ENCODE assay signal across 8 cellular contexts in the genomic region with DNA sequence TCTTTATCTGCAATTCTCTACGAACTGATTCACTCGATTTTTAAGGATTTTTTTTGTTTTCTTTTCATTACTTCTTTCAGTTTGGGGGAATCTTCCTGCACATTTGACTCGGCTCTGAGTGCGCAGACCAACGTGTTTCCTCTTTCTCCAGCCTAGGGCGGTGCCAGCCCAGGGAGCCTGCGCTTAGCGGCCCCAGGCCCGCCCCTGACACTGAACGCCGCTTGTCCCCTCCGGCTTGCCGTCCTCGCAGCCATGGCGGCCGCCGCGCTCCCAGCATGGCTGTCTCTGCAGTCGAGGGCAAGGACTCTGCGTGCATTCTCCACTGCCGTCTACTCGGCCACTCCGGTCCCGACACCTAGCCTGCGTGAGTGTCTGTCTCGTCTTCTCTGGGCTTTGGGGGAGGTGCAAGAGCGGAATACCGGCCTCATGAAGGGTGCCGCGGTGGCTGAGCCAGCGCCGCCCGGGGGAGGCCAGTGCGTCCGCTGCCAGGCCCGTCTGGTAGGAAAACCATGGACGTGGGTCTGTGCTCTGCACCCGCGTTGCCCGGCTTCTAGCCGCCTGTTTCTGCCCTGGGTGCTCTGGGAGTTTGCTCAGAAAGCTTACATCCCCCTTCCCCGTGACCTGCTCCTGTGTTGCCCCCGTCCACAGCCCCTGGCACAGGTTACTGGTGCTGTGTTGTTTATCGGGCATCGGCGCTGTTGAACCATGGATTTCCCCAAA. TPM values are rescaled to one million over a fixed set of nuclear protein-coding genes. Genes with fewer than 3 reads are reported as not detected.
DNase-seq lines count a peak whose midpoint lies in the region; ATAC-seq and TF ChIP-seq lines count a peak whose summit lies in the region.

A gene (plus strand): TSS at position 241 of the 720 bp plus-strand sequence. CDS start 12 bp downstream, at position 253.

- peak within 1 kb of the TSS; percentile 54 for H3K27ac ChIP-seq in endodermal cell (ENCODE audit: low read depth, low read length)

- H3K4me1 ChIP-seq in NT2/D1 (ENCODE audit: insufficient read depth, insufficient read length) = no peaks in the 10 kb centered on the region
- no peaks in the 10 kb centered on the region for H3K4me1 ChIP-seq in endodermal cell (ENCODE audit: control insufficient read depth, insufficient read depth, low read length)

- H3K36me3 ChIP-seq in NT2/D1 (ENCODE audit: insufficient read depth, insufficient read length, low read length) (peaks cover 33% of the 10 kb centered on the region), endodermal cell (ENCODE audit: control insufficient read depth, insufficient read depth, low read length) (no peaks in the 10 kb centered on the region)

- in situ Hi-C loops in Caki2 (cut with HindIII; ENCODE audit: low pct_unique_long_range_greater_than_20kb, low sequenced_read_pairs) = no loop called here

- 0% methylated on average over 23 to 46 of the region's 46 CpGs for WGBS in endodermal cell (ENCODE audit: insufficient coverage in 1 of 2, insufficient read length in 1 of 2), 2 experiments

- H3K9me3 Mint-ChIP-seq in endodermal cell (peaks cover 6% of the 10 kb centered on the region), mesothelial cell of epicardium (no peaks in the 10 kb centered on the region)

- H3K4me3 ChIP-seq in NT2/D1 (ENCODE audit: insufficient read length, low read depth) (peak within 1 kb of the TSS; percentile 99), endodermal cell (ENCODE audit: low read length) (peak within 1 kb of the TSS; percentile 95)

- H3K9me3 ChIP-seq in NT2/D1 (ENCODE audit: insufficient read depth, low read length) (no peaks in the 10 kb centered on the region), endodermal cell (ENCODE audit: control insufficient read depth, low read length) (no peaks in the 10 kb centered on the region)

- DNase-seq in Caki2 (ENCODE audit: low read depth) (peak; percentile 85), HT-29 (ENCODE audit: low spot score) (peak; percentile 93), NT2/D1 (ENCODE audit: low read depth, low spot score) (peak; percentile 97), endodermal cell (peak; percentile 98), mesothelial cell of epicardium (ENCODE audit: low spot score in 2 of 2, unreplicated experiment in 2 of 2) (peak; percentile 71 to 87)
- DNase-seq in activated CD8-positive, alpha-beta memory T cell treated with anti-CD3 and anti-CD28 coated beads, Interleukin-2, amount 50 U/mL, for 1 hour (ENCODE audit: extremely low read depth) = peak; percentile 72
- peak; percentile 75 to 80 for DNase-seq in stimulated activated CD8-positive, alpha-beta memory T cell treated with anti-CD3 and anti-CD28 coated beads, Interleukin-15, amount 100 ng/mL, for 4 hours (ENCODE audit: low read depth in 2 of 2)

- H3K4me3 Mint-ChIP-seq in endodermal cell (peak within 1 kb of the TSS; percentile 85), mesothelial cell of epicardium (peak within 1 kb of the TSS; percentile 96)

- H3K9ac ChIP-seq in NT2/D1 (ENCODE audit: insufficient read length, low read depth) (peak within 1 kb of the TSS; percentile 99), endodermal cell (ENCODE audit: extremely low read depth, low read length, poor library complexity, severe bottlenecking) (peak within 1 kb of the TSS; percentile 89)

- peaks cover 13% of the 10 kb centered on the region for H3K4me1 Mint-ChIP-seq in endodermal cell
- H3K4me1 Mint-ChIP-seq in mesothelial cell of epicardium = peaks cover 21% of the 10 kb centered on the region

- H3K36me3 Mint-ChIP-seq in endodermal cell (ENCODE audit: low read depth) (peaks cover 28% of the 10 kb centered on the region), mesothelial cell of epicardium (peaks cover 10% of the 10 kb centered on the region)

- H3K27me3 Mint-ChIP-seq in endodermal cell (ENCODE audit: insufficient read depth) = peaks cover 17% of the 10 kb centered on the region
- H3K27me3 Mint-ChIP-seq in mesothelial cell of epicardium (ENCODE audit: low read depth) = no peaks in the 10 kb centered on the region

- H3K27ac Mint-ChIP-seq in endodermal cell (peak within 1 kb of the TSS; percentile 90), mesothelial cell of epicardium (peak within 1 kb of the TSS; percentile 95)

- peaks cover 2% of the 10 kb centered on the region for H3K27me3 ChIP-seq in NT2/D1 (ENCODE audit: insufficient read depth, insufficient read length)
- H3K27me3 ChIP-seq in endodermal cell (ENCODE audit: control insufficient read depth, insufficient read depth, low read length, poor library complexity, severe bottlenecking) = no peaks in the 10 kb centered on the region

- TF ChIP-seq CTCF in endodermal cell (conservative IDR thresholded peaks at IDR 0.05) = peak; percentile 35
- no peak for TF ChIP-seq CTCF in mesothelial cell of epicardium (IDR thresholded peaks at IDR 0.05; ENCODE audit: unreplicated experiment)

- ATAC-seq in GM21360 (IDR thresholded peaks at IDR 0.05; ENCODE audit: unreplicated experiment) = peak; percentile 90

RNA-seq across cellular contexts. Expression of the gene that starts here (rescaled TPM):
- 59.5 and 64.1 TPM in 2 replicates for total RNA-seq in Caki2 (2014; rRNA removed; shearing (Covaris generic); ENCODE audit: low replicate concordance)
- total RNA-seq in HT-29 (2014; rRNA removed; shearing (Covaris generic)) = 61.5 and 63.1 TPM in 2 replicates
- total RNA-seq in endodermal cell (10 to 100 TPM; 33.7 to 62.6 TPM), mesothelial cell of epicardium (31.8 to 34.7 TPM (median 34.0 TPM) in 3 replicates)
- polyA plus RNA-seq in endodermal cell (2013, experiment 1 of 2) = 48.6 TPM
- polyA plus RNA-seq in endodermal cell (2013, experiment 2 of 2) = 44.9 TPM

Comparison
In these comparisons a context has a peak if more than half of its experiments do, and no peak if none do; other contexts are left out.
1. Peak in every context shown above with its lines: DNase-seq, ATAC-seq, H3K4me3 ChIP-seq and H3K27ac ChIP-seq.